Comparison of ENCODE assay signal across 8 cellular contexts in the genomic region with DNA sequence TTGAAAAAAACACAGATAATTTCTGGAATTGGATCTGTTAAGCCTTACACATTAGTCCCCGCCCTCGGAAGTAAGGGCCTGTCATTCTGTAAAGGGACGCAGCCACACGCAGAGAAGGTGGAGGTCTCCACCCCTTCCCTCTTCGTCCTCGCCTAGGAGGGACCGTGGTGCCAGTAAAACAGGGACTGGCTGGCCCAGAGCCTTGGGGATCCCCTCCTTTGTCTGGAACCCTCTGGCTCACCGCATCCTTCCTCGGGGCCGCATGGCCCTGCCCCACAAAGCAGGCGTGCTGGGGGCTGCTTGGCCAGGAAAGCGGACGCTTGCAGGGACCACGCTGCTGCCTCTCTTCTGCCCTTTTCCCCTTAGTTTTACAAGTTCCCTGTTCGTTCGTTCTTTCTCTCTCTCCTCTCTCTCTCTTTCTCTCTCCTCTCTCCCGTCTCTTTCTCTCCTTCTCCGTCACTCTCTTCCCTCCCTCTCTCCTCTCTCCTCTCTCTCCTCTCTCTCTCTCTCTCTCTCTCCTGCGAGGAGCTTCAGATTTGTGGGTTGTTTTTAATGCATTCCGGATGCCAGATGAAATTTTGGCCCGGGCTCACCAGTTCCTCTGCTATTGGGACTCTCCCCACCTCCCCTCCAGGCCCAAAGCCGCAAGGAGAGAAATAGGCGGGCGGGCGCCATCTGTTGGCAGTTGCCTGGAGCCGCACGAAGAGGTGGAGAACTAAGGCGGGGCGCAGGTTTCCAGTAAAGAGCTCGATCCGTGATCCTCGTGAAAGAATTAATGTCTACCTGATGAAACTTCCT. TPM values are rescaled to one million over a fixed set of nuclear protein-coding genes. Genes with fewer than 3 reads are reported as not detected.
DNase-seq lines count a peak whose midpoint lies in the region; ATAC-seq and TF ChIP-seq lines count a peak whose summit lies in the region.

No MANE protein-coding gene starts in this region.

- H3K4me2 ChIP-seq in BLaER1: peak overlapping the region; percentile 78

- TF ChIP-seq POLR2A in upper lobe of left lung (IDR thresholded peaks at IDR 0.05): no peak

- H3K9me3 ChIP-seq in BLaER1 (no peaks in the 10 kb centered on the region), adipocyte (ENCODE audit: control insufficient read depth, low read length) (no peaks in the 10 kb centered on the region), upper lobe of left lung (no peaks in the 10 kb centered on the region)

- no peak for TF ChIP-seq EP300 in upper lobe of left lung (IDR thresholded peaks at IDR 0.05)

- no peak overlapping the region for H3K4me3 Mint-ChIP-seq in progenitor cell of endocrine pancreas (ENCODE audit: low read depth)

- 34 to 37% methylated on average over 29 to 32 of the region's 32 CpGs for WGBS in upper lobe of left lung, 2 donors

- intact Hi-C loops in cardiac septum (cut with DNase I): loop anchor here (1.0 kb wide), 1 partner anchor 241 kb away; no protein-coding TSS in a partner anchor

- H3K4me1 Mint-ChIP-seq in progenitor cell of endocrine pancreas (ENCODE audit: low read depth): no peaks in the 10 kb centered on the region

- H3K36me3 ChIP-seq in BLaER1: no peaks in the 10 kb centered on the region
- H3K36me3 ChIP-seq in adipocyte (ENCODE audit: control insufficient read depth, insufficient read depth, low read length, severe bottlenecking): no peaks in the 10 kb centered on the region
- H3K36me3 ChIP-seq in upper lobe of left lung: peaks cover 0 to 4% (median 0%) of the 10 kb centered on the region in 4 donors

- no peaks in the 10 kb centered on the region for H4K20me1 ChIP-seq in BLaER1

- H3K27ac Mint-ChIP-seq in progenitor cell of endocrine pancreas: no peak overlapping the region

- peaks cover 26% of the 10 kb centered on the region for H3K36me3 Mint-ChIP-seq in progenitor cell of endocrine pancreas (ENCODE audit: insufficient read depth)

- H3K4me3 ChIP-seq in BLaER1 (peak overlapping the region; percentile 46), adipocyte (ENCODE audit: low read length) (peak overlapping the region; percentile 76), upper lobe of left lung (peak overlapping the region in 2 of 4 donors; percentile 5 to 34)

- H3K9ac ChIP-seq in BLaER1 (peak overlapping the region; percentile 34; the same call in 1 of the 2 replicates), adipocyte (ENCODE audit: low read length) (peak overlapping the region; percentile 89)

- no peaks in the 10 kb centered on the region for H3K27me3 Mint-ChIP-seq in progenitor cell of endocrine pancreas

- TF ChIP-seq CTCF in progenitor cell of endocrine pancreas (IDR thresholded peaks at IDR 0.05; ENCODE audit: unreplicated experiment): peak; percentile 84
- TF ChIP-seq CTCF in upper lobe of left lung (IDR thresholded peaks at IDR 0.05): peak; percentile 67 to 83 (median 75)

- peak; percentile 76 for ATAC-seq in GM19324 (IDR thresholded peaks at IDR 0.05; ENCODE audit: low FRiP score, unreplicated experiment)
- ATAC-seq in HG03521 (IDR thresholded peaks at IDR 0.05; ENCODE audit: unreplicated experiment): peak; percentile 72
- ATAC-seq in upper lobe of left lung (ENCODE audit: low FRiP score in 2 of 2): peak; percentile 90 to 96

- DNase-seq in SKM-1 treated with dmso at 0.1 percent for 144 hours (lab: John Stamatoyannopoulos, UW; ENCODE audit: unreplicated experiment) (peak; percentile 77), adipocyte (ENCODE audit: low read depth) (peak; percentile 98), cardiac septum (ENCODE audit: low spot score) (peak; percentile 96), progenitor cell of endocrine pancreas (ENCODE audit: low spot score, unreplicated experiment) (peak; percentile 60), upper lobe of left lung (peak; percentile 81 to 89)

- H3K27ac ChIP-seq in BLaER1: peak overlapping the region; percentile 73
- H3K27ac ChIP-seq in upper lobe of left lung: peak overlapping the region; percentile 65 to 81 (median 70)

- H3K4me1 ChIP-seq in BLaER1 (peaks cover 23% of the 10 kb centered on the region), adipocyte (ENCODE audit: control insufficient read depth, insufficient read depth, low read length) (peaks cover 11% of the 10 kb centered on the region), upper lobe of left lung (peaks cover 0 to 19% (median 9%) of the 10 kb centered on the region in 4 donors)

- H3K27me3 ChIP-seq in BLaER1: no peaks in the 10 kb centered on the region
- H3K27me3 ChIP-seq in adipocyte (replicated peaks; ENCODE audit: control insufficient read depth, insufficient read depth, low read length): no peaks in the 10 kb centered on the region
- H3K27me3 ChIP-seq in upper lobe of left lung: no peaks in the 10 kb centered on the region

- H3K9me3 Mint-ChIP-seq in progenitor cell of endocrine pancreas (ENCODE audit: low read depth): no peaks in the 10 kb centered on the region

RNA-seq across cellular contexts. Expression of a gene that starts 35.1 kb away (rescaled TPM):
- total RNA-seq in cardiac septum (1.8 TPM), progenitor cell of endocrine pancreas (17.6 and 27.0 TPM in 2 replicates), upper lobe of left lung (10 to 100 TPM in 2 of 6 donors, 1 to 10 TPM in 3, not detected in 1; 4.7 to 38.8 (median 5.8) TPM)
